In the genomic region with DNA sequence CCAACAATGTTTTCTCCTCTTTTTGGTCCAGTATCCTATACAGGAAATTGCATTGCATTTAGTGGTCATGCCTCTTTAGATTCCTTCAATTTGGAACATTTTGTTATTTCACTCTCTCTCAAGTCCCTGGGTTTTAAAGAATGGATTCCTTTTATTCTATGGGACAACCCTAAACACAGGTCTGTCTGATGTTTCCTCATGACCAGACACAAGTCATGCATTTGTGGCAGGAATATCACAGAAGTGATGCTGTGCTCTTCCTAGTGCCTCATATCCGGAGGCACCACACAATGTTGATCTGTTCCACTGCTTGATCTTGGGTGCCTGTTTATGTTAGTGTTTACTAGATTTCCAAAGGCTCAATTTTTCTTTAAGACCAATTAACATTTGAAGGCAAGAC, we compare ENCODE assay signal across 7 cellular contexts.
"Had no signal": no experiment of that assay in that cellular context is flagged by ENCODE, and none has a peak within 500 bp of the region (broad histone marks: within the 10 kb centered on the region; RNA-seq: fewer than 3 reads in every experiment).

No MANE protein-coding gene starts in this region.

- H3K36me3 Mint-ChIP-seq: IgD-negative memory B cell had no signal

- H3K27ac Mint-ChIP-seq: GM23338, H9, HFFc6, IgD-negative memory B cell had no signal

- H3K4me1 Mint-ChIP-seq: IgD-negative memory B cell had no signal

- H3K27ac ChIP-seq: HL-60 had no signal

- H3K4me3 Mint-ChIP-seq: GM23338, H9, HFFc6, IgD-negative memory B cell had no signal

- DNase-seq: H9, HCEC 1CT, HFFc6, KBM-7 had no signal

- H3K4me3 ChIP-seq: GM23338 had no signal
